ENCODE assay signal across 2 cellular contexts in genomic region chr14:30547388-30548048, GRCh38.
TF ChIP-seq lines count a peak whose summit lies in the region.

No MANE protein-coding gene starts in this region.

TF ChIP-seq in WTC11, 78 proteins besides CTCF, POLR2A, EP300 and RAD21:
- TF ChIP-seq, protein P1, sequence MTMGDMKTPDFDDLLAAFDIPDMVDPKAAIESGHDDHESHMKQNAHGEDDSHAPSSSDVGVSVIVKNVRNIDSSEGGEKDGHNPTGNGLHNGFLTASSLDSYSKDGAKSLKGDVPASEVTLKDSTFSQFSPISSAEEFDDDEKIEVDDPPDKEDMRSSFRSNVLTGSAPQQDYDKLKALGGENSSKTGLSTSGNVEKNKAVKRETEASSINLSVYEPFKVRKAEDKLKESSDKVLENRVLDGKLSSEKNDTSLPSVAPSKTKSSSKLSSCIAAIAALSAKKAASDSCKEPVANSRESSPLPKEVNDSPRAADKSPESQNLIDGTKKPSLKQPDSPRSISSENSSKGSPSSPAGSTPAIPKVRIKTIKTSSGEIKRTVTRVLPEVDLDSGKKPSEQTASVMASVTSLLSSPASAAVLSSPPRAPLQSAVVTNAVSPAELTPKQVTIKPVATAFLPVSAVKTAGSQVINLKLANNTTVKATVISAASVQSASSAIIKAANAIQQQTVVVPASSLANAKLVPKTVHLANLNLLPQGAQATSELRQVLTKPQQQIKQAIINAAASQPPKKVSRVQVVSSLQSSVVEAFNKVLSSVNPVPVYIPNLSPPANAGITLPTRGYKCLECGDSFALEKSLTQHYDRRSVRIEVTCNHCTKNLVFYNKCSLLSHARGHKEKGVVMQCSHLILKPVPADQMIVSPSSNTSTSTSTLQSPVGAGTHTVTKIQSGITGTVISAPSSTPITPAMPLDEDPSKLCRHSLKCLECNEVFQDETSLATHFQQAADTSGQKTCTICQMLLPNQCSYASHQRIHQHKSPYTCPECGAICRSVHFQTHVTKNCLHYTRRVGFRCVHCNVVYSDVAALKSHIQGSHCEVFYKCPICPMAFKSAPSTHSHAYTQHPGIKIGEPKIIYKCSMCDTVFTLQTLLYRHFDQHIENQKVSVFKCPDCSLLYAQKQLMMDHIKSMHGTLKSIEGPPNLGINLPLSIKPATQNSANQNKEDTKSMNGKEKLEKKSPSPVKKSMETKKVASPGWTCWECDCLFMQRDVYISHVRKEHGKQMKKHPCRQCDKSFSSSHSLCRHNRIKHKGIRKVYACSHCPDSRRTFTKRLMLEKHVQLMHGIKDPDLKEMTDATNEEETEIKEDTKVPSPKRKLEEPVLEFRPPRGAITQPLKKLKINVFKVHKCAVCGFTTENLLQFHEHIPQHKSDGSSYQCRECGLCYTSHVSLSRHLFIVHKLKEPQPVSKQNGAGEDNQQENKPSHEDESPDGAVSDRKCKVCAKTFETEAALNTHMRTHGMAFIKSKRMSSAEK (CRISPR knock-in tag; IDR thresholded peaks at IDR 0.05; ENCODE audit: borderline replicate concordance), result no peak
- TF ChIP-seq ZNF138 (CRISPR knock-in tag; conservative IDR thresholded peaks at IDR 0.05) (no peak), ESRRA (CRISPR knock-in tag; IDR thresholded peaks at IDR 0.05; ENCODE audit: borderline replicate concordance) (no peak)

TF ChIP-seq in HepG2, 621 proteins besides CTCF, POLR2A, EP300 and RAD21 (continued from another document and continues in another):
- no peak for TF ChIP-seq DDIT3 (CRISPR knock-in tag; IDR thresholded peaks at IDR 0.05)
- TF ChIP-seq ZNF816 (CRISPR knock-in tag; IDR thresholded peaks at IDR 0.05; ENCODE audit: borderline replicate concordance), result no peak
- TF ChIP-seq, protein P2, sequence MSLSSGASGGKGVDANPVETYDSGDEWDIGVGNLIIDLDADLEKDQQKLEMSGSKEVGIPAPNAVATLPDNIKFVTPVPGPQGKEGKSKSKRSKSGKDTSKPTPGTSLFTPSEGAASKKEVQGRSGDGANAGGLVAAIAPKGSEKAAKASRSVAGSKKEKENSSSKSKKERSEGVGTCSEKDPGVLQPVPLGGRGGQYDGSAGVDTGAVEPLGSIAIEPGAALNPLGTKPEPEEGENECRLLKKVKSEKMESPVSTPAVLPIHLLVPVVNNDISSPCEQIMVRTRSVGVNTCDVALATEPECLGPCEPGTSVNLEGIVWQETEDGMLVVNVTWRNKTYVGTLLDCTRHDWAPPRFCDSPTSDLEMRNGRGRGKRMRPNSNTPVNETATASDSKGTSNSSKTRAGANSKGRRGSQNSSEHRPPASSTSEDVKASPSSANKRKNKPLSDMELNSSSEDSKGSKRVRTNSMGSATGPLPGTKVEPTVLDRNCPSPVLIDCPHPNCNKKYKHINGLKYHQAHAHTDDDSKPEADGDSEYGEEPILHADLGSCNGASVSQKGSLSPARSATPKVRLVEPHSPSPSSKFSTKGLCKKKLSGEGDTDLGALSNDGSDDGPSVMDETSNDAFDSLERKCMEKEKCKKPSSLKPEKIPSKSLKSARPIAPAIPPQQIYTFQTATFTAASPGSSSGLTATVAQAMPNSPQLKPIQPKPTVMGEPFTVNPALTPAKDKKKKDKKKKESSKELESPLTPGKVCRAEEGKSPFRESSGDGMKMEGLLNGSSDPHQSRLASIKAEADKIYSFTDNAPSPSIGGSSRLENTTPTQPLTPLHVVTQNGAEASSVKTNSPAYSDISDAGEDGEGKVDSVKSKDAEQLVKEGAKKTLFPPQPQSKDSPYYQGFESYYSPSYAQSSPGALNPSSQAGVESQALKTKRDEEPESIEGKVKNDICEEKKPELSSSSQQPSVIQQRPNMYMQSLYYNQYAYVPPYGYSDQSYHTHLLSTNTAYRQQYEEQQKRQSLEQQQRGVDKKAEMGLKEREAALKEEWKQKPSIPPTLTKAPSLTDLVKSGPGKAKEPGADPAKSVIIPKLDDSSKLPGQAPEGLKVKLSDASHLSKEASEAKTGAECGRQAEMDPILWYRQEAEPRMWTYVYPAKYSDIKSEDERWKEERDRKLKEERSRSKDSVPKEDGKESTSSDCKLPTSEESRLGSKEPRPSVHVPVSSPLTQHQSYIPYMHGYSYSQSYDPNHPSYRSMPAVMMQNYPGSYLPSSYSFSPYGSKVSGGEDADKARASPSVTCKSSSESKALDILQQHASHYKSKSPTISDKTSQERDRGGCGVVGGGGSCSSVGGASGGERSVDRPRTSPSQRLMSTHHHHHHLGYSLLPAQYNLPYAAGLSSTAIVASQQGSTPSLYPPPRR (CRISPR knock-in tag; IDR thresholded peaks at IDR 0.05; ENCODE audit: borderline replicate concordance), result no peak
- no peak for TF ChIP-seq ZNF547 (CRISPR knock-in tag; IDR thresholded peaks at IDR 0.05)
- 0 out of 2 replicates have a peak, but pooled peaks have one; percentile 51 for TF ChIP-seq ZBTB39 (CRISPR knock-in tag; IDR thresholded peaks at IDR 0.05)
- no peak for TF ChIP-seq PRPF4 (IDR thresholded peaks at IDR 0.05; ENCODE audit: low read depth, low read length, poor library complexity, severe bottlenecking)
- TF ChIP-seq, protein P3, sequence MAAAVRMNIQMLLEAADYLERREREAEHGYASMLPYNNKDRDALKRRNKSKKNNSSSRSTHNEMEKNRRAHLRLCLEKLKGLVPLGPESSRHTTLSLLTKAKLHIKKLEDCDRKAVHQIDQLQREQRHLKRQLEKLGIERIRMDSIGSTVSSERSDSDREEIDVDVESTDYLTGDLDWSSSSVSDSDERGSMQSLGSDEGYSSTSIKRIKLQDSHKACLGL (CRISPR knock-in tag; IDR thresholded peaks at IDR 0.05), result no peak
- no peak for TF ChIP-seq SMC3 (IDR thresholded peaks at IDR 0.05; ENCODE audit: low read length)
- peak; percentile 43; the same call in 1 of the 2 replicates for TF ChIP-seq ZNF333 (CRISPR knock-in tag; IDR thresholded peaks at IDR 0.05; ENCODE audit: borderline replicate concordance)
- no peak for TF ChIP-seq MTA3 (CRISPR knock-in tag; IDR thresholded peaks at IDR 0.05)
- TF ChIP-seq ZNF274 (CRISPR knock-in tag; IDR thresholded peaks at IDR 0.05), result no peak
- TF ChIP-seq ZFP36 (IDR thresholded peaks at IDR 0.05; ENCODE audit: borderline replicate concordance, low read depth, low read length, partially characterized antibody), result no peak
- TF ChIP-seq, protein P4, sequence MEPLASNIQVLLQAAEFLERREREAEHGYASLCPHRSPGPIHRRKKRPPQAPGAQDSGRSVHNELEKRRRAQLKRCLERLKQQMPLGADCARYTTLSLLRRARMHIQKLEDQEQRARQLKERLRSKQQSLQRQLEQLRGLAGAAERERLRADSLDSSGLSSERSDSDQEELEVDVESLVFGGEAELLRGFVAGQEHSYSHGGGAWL (CRISPR knock-in tag; IDR thresholded peaks at IDR 0.05), result no peak
- peak; percentile 29; the same call in 1 of the 2 replicates for TF ChIP-seq ZNF687 (CRISPR knock-in tag; IDR thresholded peaks at IDR 0.05)
- no peak for TF ChIP-seq ZNF792 (CRISPR knock-in tag; IDR thresholded peaks at IDR 0.05)
- no peak for TF ChIP-seq CSRNP2 (CRISPR knock-in tag; conservative IDR thresholded peaks at IDR 0.05; ENCODE audit: low read depth)
- TF ChIP-seq ETS1 (CRISPR knock-in tag; IDR thresholded peaks at IDR 0.05), result no peak
- TF ChIP-seq NFE2 (CRISPR knock-in tag; IDR thresholded peaks at IDR 0.05), result no peak
- no peak for TF ChIP-seq PHF5A (CRISPR knock-in tag; IDR thresholded peaks at IDR 0.05; ENCODE audit: low read depth, unreplicated experiment)
- no peak for TF ChIP-seq REXO4 (CRISPR knock-in tag; IDR thresholded peaks at IDR 0.05; ENCODE audit: borderline replicate concordance)
- no peak for TF ChIP-seq ZNF431 (CRISPR knock-in tag; IDR thresholded peaks at IDR 0.05; ENCODE audit: borderline replicate concordance, low read depth)
- TF ChIP-seq, protein P5, sequence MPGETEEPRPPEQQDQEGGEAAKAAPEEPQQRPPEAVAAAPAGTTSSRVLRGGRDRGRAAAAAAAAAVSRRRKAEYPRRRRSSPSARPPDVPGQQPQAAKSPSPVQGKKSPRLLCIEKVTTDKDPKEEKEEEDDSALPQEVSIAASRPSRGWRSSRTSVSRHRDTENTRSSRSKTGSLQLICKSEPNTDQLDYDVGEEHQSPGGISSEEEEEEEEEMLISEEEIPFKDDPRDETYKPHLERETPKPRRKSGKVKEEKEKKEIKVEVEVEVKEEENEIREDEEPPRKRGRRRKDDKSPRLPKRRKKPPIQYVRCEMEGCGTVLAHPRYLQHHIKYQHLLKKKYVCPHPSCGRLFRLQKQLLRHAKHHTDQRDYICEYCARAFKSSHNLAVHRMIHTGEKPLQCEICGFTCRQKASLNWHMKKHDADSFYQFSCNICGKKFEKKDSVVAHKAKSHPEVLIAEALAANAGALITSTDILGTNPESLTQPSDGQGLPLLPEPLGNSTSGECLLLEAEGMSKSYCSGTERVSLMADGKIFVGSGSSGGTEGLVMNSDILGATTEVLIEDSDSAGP (CRISPR knock-in tag; IDR thresholded peaks at IDR 0.05; ENCODE audit: borderline replicate concordance), result peak; percentile 39; the same call in 1 of the 2 replicates
- TF ChIP-seq ZNF790 (CRISPR knock-in tag; IDR thresholded peaks at IDR 0.05; ENCODE audit: borderline replicate concordance), result no peak
- TF ChIP-seq, protein P6, sequence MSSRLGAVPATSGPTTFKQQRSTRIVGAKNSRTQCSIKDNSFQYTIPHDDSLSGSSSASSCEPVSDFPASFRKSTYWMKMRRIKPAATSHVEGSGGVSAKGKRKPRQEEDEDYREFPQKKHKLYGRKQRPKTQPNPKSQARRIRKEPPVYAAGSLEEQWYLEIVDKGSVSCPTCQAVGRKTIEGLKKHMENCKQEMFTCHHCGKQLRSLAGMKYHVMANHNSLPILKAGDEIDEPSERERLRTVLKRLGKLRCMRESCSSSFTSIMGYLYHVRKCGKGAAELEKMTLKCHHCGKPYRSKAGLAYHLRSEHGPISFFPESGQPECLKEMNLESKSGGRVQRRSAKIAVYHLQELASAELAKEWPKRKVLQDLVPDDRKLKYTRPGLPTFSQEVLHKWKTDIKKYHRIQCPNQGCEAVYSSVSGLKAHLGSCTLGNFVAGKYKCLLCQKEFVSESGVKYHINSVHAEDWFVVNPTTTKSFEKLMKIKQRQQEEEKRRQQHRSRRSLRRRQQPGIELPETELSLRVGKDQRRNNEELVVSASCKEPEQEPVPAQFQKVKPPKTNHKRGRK (CRISPR knock-in tag; IDR thresholded peaks at IDR 0.05), result no peak
- no peak for TF ChIP-seq ZNF615 (CRISPR knock-in tag; IDR thresholded peaks at IDR 0.05; ENCODE audit: borderline replicate concordance)
- no peak for TF ChIP-seq ZNF20 (CRISPR knock-in tag; IDR thresholded peaks at IDR 0.05)
- TF ChIP-seq PHF8 (CRISPR knock-in tag; IDR thresholded peaks at IDR 0.05), result no peak
